In genomic region chr19:30274987-30275386, GRCh38 we compare ENCODE assay signal across 31 cellular contexts.
"Had no signal": no experiment of that assay in that cellular context is flagged by ENCODE, and none has a peak within 500 bp of the region (broad histone marks: within the 10 kb centered on the region; RNA-seq: fewer than 3 reads in every experiment).

No MANE protein-coding gene starts in this region.

- H3K4me3 Mint-ChIP-seq: activated CD4-positive, alpha-beta memory T cell treated with anti-CD3 and anti-CD28 coated beads, Interleukin-2, amount 10 ng/mL, durations not matched to agents 7 days and 5 days; activated CD4-positive, alpha-beta T cell treated with anti-CD3 and anti-CD28 coated beads, Interleukin-2, amount 10 ng/mL, durations not matched to agents 7 days and 5 days; activated naive CD4-positive, alpha-beta T cell treated with anti-CD3 and anti-CD28 coated beads, Interleukin-2, amount 10 ng/mL, durations not matched to agents 7 days and 5 days; activated naive CD8-positive, alpha-beta T cell treated with anti-CD3 and anti-CD28 coated beads, Interleukin-2, amount 10 ng/mL, durations not matched to agents 7 days and 5 days; activated T-cell treated with anti-CD3 and anti-CD28 coated beads, Interleukin-2, amount 50 U/mL, for 24 hours; activated T-cell treated with anti-CD3 and anti-CD28 coated beads, Interleukin-2, amount 50 U/mL, for 72 hours; effector memory CD8-positive, alpha-beta T cell; T-helper 17 cell; T-helper 2 cell treated with Interferon-gamma antibody and Interleukin-4, amounts not matched to agents 5 μg/mL and 100 μg/mL, for 36 hours; WTC11 had no signal

- H3K4me1 Mint-ChIP-seq: activated CD4-positive, alpha-beta memory T cell treated with anti-CD3 and anti-CD28 coated beads, Interleukin-2, amount 10 ng/mL, durations not matched to agents 7 days and 5 days; activated CD4-positive, alpha-beta T cell treated with anti-CD3 and anti-CD28 coated beads, Interleukin-2, amount 10 ng/mL, durations not matched to agents 7 days and 5 days; activated naive CD4-positive, alpha-beta T cell treated with anti-CD3 and anti-CD28 coated beads, Interleukin-2, amount 10 ng/mL, durations not matched to agents 7 days and 5 days; activated naive CD8-positive, alpha-beta T cell treated with anti-CD3 and anti-CD28 coated beads, Interleukin-2, amount 10 ng/mL, durations not matched to agents 7 days and 5 days; T-helper 17 cell had no signal

- ATAC-seq: activated naive CD4-positive, alpha-beta T cell treated with anti-CD3 and anti-CD28 coated beads, Interleukin-2, amount 50 U/mL, for 72 hours; activated T-cell treated with anti-CD3 and anti-CD28 coated beads, Interleukin-2, amount 50 U/mL, for 72 hours; effector memory CD8-positive, alpha-beta T cell; gastroesophageal sphincter; T-helper 17 cell; WTC11 had no signal

- H3K36me3 ChIP-seq: ascending aorta, breast epithelium, cardiac muscle cell, esophagus squamous epithelium, gastroesophageal sphincter had no signal

- H3K27ac Mint-ChIP-seq: activated CD4-positive, alpha-beta memory T cell treated with anti-CD3 and anti-CD28 coated beads, Interleukin-2, amount 10 ng/mL, durations not matched to agents 7 days and 5 days; activated CD4-positive, alpha-beta T cell treated with anti-CD3 and anti-CD28 coated beads, Interleukin-2, amount 10 ng/mL, durations not matched to agents 7 days and 5 days; activated naive CD4-positive, alpha-beta T cell treated with anti-CD3 and anti-CD28 coated beads, Interleukin-2, amount 10 ng/mL, durations not matched to agents 7 days and 5 days; activated naive CD4-positive, alpha-beta T cell treated with anti-CD3 and anti-CD28 coated beads, Interleukin-2, amount 50 U/mL, for 72 hours; activated naive CD8-positive, alpha-beta T cell treated with anti-CD3 and anti-CD28 coated beads, Interleukin-2, amount 10 ng/mL, durations not matched to agents 7 days and 5 days; activated T-cell treated with anti-CD3 and anti-CD28 coated beads, Interleukin-2, amount 50 U/mL, for 24 hours; activated T-cell treated with anti-CD3 and anti-CD28 coated beads, Interleukin-2, amount 50 U/mL, for 72 hours; effector memory CD8-positive, alpha-beta T cell; T-helper 17 cell; T-helper 2 cell treated with Interferon-gamma antibody and Interleukin-4, amounts not matched to agents 5 μg/mL and 100 μg/mL, for 36 hours; WTC11 had no signal

- H3K27me3 Mint-ChIP-seq: activated CD4-positive, alpha-beta memory T cell treated with anti-CD3 and anti-CD28 coated beads, Interleukin-2, amount 10 ng/mL, durations not matched to agents 7 days and 5 days; activated CD4-positive, alpha-beta T cell treated with anti-CD3 and anti-CD28 coated beads, Interleukin-2, amount 10 ng/mL, durations not matched to agents 7 days and 5 days; activated naive CD4-positive, alpha-beta T cell treated with anti-CD3 and anti-CD28 coated beads, Interleukin-2, amount 10 ng/mL, durations not matched to agents 7 days and 5 days; activated naive CD8-positive, alpha-beta T cell treated with anti-CD3 and anti-CD28 coated beads, Interleukin-2, amount 10 ng/mL, durations not matched to agents 7 days and 5 days had no signal

- H3K27me3 ChIP-seq: ascending aorta, esophagus squamous epithelium had no signal

- H3K36me3 Mint-ChIP-seq: activated naive CD4-positive, alpha-beta T cell treated with anti-CD3 and anti-CD28 coated beads, Interleukin-2, amount 10 ng/mL, durations not matched to agents 7 days and 5 days; activated naive CD4-positive, alpha-beta T cell treated with anti-CD3 and anti-CD28 coated beads, Interleukin-2, amount 50 U/mL, for 72 hours; activated naive CD8-positive, alpha-beta T cell treated with anti-CD3 and anti-CD28 coated beads, Interleukin-2, amount 10 ng/mL, durations not matched to agents 7 days and 5 days had no signal

- H3K9me3 Mint-ChIP-seq: activated CD4-positive, alpha-beta memory T cell treated with anti-CD3 and anti-CD28 coated beads, Interleukin-2, amount 10 ng/mL, durations not matched to agents 7 days and 5 days had no signal

- H3K27ac ChIP-seq: ascending aorta, breast epithelium, cardiac muscle cell, epithelial cell of prostate, esophagus squamous epithelium, gastroesophageal sphincter had no signal

- DNase-seq: activated CD4-positive, alpha-beta memory T cell treated with anti-CD3 and anti-CD28 coated beads, Interleukin-2, amount 10 ng/mL, durations not matched to agents 7 days and 5 days; activated CD4-positive, alpha-beta T cell treated with anti-CD3 and anti-CD28 coated beads for 1 hour; activated CD4-positive, alpha-beta T cell treated with anti-CD3 and anti-CD28 coated beads for 4 hours; activated CD4-positive, alpha-beta T cell treated with anti-CD3 and anti-CD28 coated beads, Interleukin-2, amount 10 ng/mL, durations not matched to agents 7 days and 5 days; activated CD4-positive, alpha-beta T cell treated with anti-CD3 and anti-CD28 coated beads, Interleukin-2, amount 50 U/mL, for 4 hours; activated CD8-positive, alpha-beta memory T cell treated with anti-CD3 and anti-CD28 coated beads, Interleukin-2, amount 50 U/mL, for 48 hours; activated gamma-delta T cell; activated naive CD4-positive, alpha-beta T cell; activated naive CD4-positive, alpha-beta T cell treated with anti-CD3 and anti-CD28 coated beads, Interleukin-2, amount 10 ng/mL, durations not matched to agents 7 days and 5 days; activated naive CD8-positive, alpha-beta T cell treated with anti-CD3 and anti-CD28 coated beads, Interleukin-2, amount 10 ng/mL, durations not matched to agents 7 days and 5 days; activated T-cell treated with anti-CD3 and anti-CD28 coated beads for 4 hours; activated T-cell treated with anti-CD3 and anti-CD28 coated beads, Interleukin-2, amount 50 U/mL, for 24 hours; activated T-cell treated with anti-CD3 and anti-CD28 coated beads, Interleukin-2, amount 50 U/mL, for 72 hours; central memory CD4-positive, alpha-beta T cell; cortex of kidney; dermis blood vessel endothelial cell; effector CD4-positive, alpha-beta T cell; effector memory CD8-positive, alpha-beta T cell; esophagus squamous epithelium; foreskin melanocyte; T-helper 1 cell; T-helper 17 cell; T1000 had no signal

- H3K4me3 ChIP-seq: ascending aorta, breast epithelium, cardiac muscle cell, esophagus squamous epithelium, gastroesophageal sphincter had no signal

- H3K4me1 ChIP-seq: ascending aorta, breast epithelium, gastroesophageal sphincter had no signal
